Comparison of ENCODE assay signal across 2 cellular contexts in the genomic region with DNA sequence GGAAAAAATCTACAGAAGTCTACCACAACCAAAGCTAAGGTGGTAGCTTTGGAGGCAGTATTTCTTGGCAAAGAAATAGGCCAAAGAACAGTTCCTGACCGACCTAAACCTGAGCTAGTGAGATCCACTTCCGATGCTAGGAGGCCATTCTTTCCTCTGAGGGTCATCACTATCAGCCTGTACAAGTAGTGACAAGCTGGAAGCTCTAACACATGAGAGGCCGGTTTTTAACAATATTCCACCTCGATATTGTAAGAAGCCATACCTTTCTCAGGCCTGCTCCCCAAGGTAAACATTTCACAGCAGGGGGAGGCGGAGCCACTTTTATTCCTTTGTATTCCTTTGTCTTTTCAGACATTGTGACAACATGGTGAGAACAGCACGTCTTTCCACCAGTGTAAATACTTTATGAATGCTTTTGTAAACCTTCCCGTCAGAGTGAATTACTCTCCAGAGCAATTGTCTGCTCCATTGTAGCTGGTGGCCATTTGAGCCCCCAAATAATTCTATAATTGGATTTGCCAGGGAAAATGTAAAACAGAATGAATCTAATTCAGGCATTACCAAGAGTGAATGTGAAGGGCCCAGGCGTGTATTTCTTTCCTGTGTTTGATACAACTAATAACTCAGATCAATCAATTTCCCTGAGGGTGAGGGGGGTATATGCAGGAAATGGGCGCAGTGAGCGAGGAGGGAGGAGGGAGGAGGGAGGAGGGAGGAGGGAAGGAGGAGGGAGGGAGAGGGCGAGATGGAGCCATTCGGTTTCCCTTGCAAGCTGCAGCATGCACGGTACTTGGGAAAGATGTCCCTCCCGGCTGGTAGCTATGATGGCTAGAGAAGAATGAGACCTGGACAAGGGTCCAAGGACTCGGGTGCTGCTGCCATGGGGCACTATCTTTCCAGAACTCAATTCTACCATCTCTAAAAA.
TF ChIP-seq lines count a peak whose summit lies in the region.

No MANE protein-coding gene starts in this region.

TF ChIP-seq in SK-N-SH, 30 proteins besides CTCF, POLR2A, EP300 and RAD21 (continued from another document):
- TF ChIP-seq, protein P1, sequence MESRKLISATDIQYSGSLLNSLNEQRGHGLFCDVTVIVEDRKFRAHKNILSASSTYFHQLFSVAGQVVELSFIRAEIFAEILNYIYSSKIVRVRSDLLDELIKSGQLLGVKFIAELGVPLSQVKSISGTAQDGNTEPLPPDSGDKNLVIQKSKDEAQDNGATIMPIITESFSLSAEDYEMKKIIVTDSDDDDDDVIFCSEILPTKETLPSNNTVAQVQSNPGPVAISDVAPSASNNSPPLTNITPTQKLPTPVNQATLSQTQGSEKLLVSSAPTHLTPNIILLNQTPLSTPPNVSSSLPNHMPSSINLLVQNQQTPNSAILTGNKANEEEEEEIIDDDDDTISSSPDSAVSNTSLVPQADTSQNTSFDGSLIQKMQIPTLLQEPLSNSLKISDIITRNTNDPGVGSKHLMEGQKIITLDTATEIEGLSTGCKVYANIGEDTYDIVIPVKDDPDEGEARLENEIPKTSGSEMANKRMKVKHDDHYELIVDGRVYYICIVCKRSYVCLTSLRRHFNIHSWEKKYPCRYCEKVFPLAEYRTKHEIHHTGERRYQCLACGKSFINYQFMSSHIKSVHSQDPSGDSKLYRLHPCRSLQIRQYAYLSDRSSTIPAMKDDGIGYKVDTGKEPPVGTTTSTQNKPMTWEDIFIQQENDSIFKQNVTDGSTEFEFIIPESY (IDR thresholded peaks at IDR 0.05; ENCODE audit: borderline replicate concordance, low read depth) = no peak
- TF ChIP-seq MAX (IDR thresholded peaks at IDR 0.05; ENCODE audit: low read depth) = no peak
- no peak for TF ChIP-seq NFIC (IDR thresholded peaks at IDR 0.05; ENCODE audit: borderline replicate concordance)
- TF ChIP-seq TCF12 (IDR thresholded peaks at IDR 0.05) = no peak
- TF ChIP-seq TEAD4 (IDR thresholded peaks at IDR 0.05; ENCODE audit: borderline replicate concordance, insufficient read depth) = no peak
- no peak for TF ChIP-seq RXRA (IDR thresholded peaks at IDR 0.05; ENCODE audit: borderline replicate concordance, low read depth)
- no peak for TF ChIP-seq MXI1 (IDR thresholded peaks at IDR 0.05; ENCODE audit: low read depth, low read length)
- no peak for TF ChIP-seq FOSL2 (IDR thresholded peaks at IDR 0.05; ENCODE audit: borderline replicate concordance, low read depth)
- no peak for TF ChIP-seq FOXJ3 (CRISPR knock-in tag; IDR thresholded peaks at IDR 0.05)

TF ChIP-seq in SK-N-SH treated with all-trans-retinoic acid at 6 μM for 48 hours, 23 proteins besides CTCF, POLR2A, EP300 and RAD21 (continued from another document):
- no peak for TF ChIP-seq PATZ1 (CRISPR knock-in tag; IDR thresholded peaks at IDR 0.05; ENCODE audit: borderline replicate concordance)
- TF ChIP-seq CREB5 (CRISPR knock-in tag; IDR thresholded peaks at IDR 0.05; ENCODE audit: low read depth) = no peak
- TF ChIP-seq TOX (CRISPR knock-in tag; IDR thresholded peaks at IDR 0.05; ENCODE audit: borderline replicate concordance) = no peak
- no peak for TF ChIP-seq ZFP3 (CRISPR knock-in tag; IDR thresholded peaks at IDR 0.05)
- TF ChIP-seq ZNF565 (CRISPR knock-in tag; conservative IDR thresholded peaks at IDR 0.05; ENCODE audit: low read depth) = no peak
- no peak for TF ChIP-seq ZNF70 (CRISPR knock-in tag; IDR thresholded peaks at IDR 0.05)
- TF ChIP-seq ISL1 (CRISPR knock-in tag; IDR thresholded peaks at IDR 0.05) = no peak
- TF ChIP-seq, protein P2, sequence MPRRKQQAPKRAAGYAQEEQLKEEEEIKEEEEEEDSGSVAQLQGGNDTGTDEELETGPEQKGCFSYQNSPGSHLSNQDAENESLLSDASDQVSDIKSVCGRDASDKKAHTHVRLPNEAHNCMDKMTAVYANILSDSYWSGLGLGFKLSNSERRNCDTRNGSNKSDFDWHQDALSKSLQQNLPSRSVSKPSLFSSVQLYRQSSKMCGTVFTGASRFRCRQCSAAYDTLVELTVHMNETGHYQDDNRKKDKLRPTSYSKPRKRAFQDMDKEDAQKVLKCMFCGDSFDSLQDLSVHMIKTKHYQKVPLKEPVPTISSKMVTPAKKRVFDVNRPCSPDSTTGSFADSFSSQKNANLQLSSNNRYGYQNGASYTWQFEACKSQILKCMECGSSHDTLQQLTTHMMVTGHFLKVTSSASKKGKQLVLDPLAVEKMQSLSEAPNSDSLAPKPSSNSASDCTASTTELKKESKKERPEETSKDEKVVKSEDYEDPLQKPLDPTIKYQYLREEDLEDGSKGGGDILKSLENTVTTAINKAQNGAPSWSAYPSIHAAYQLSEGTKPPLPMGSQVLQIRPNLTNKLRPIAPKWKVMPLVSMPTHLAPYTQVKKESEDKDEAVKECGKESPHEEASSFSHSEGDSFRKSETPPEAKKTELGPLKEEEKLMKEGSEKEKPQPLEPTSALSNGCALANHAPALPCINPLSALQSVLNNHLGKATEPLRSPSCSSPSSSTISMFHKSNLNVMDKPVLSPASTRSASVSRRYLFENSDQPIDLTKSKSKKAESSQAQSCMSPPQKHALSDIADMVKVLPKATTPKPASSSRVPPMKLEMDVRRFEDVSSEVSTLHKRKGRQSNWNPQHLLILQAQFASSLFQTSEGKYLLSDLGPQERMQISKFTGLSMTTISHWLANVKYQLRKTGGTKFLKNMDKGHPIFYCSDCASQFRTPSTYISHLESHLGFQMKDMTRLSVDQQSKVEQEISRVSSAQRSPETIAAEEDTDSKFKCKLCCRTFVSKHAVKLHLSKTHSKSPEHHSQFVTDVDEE (CRISPR knock-in tag; IDR thresholded peaks at IDR 0.05) = no peak
- TF ChIP-seq CSDC2 (CRISPR knock-in tag; IDR thresholded peaks at IDR 0.05) = no peak
